In genomic region chr7:35649711-35650110, GRCh38 we compare ENCODE assay signal across 21 cellular contexts.
"Had no signal": no experiment of that assay in that cellular context is flagged by ENCODE, and none has a peak within 500 bp of the region (broad histone marks: within the 10 kb centered on the region; RNA-seq: fewer than 3 reads in every experiment).

No MANE protein-coding gene starts in this region.

- H3K27ac Mint-ChIP-seq: activated T-helper 1 cell treated with anti-CD3 and anti-CD28 coated beads, Interleukin-12 subunit alpha, Interleukin-12 subunit beta, Interleukin-2, Interleukin-4 antibody, amounts not matched to agents 30 ng/mL and 10 ng/mL and 1 ng/mL, durations not matched to agents 14 hours and 24 hours and 36 hours; stimulated activated naive B cell treated with anti-CD40 and anti-IgM and Interleukin-4, amounts not matched to agents 10 μg/mL and 1 μg/mL and 100 μg/mL, for 72 hours; T-helper 1 cell treated with Interleukin-12 subunit alpha and Interleukin-12 subunit beta and Interleukin-4 antibody, amounts not matched to agents 30 μg/mL and 1 μg/mL, for 36 hours had no signal

- ATAC-seq: esophagus mucosa; sciatic nerve; stimulated activated naive B cell treated with anti-CD40 and anti-IgM and Interleukin-4, amounts not matched to agents 10 μg/mL and 1 μg/mL and 100 μg/mL, for 72 hours had no signal

- H3K4me3 ChIP-seq: hepatocyte, left ventricle myocardium inferior, transverse colon, uterus had no signal

- H3K4me3 Mint-ChIP-seq: activated T-helper 1 cell treated with anti-CD3 and anti-CD28 coated beads, Interleukin-12 subunit alpha, Interleukin-12 subunit beta, Interleukin-2, Interleukin-4 antibody, amounts not matched to agents 30 ng/mL and 10 ng/mL and 1 ng/mL, durations not matched to agents 14 hours and 24 hours and 36 hours; stimulated activated naive B cell treated with anti-CD40 and anti-IgM and Interleukin-4, amounts not matched to agents 10 μg/mL and 1 μg/mL and 100 μg/mL, for 72 hours; T-helper 1 cell treated with Interleukin-12 subunit alpha and Interleukin-12 subunit beta and Interleukin-4 antibody, amounts not matched to agents 30 μg/mL and 1 μg/mL, for 36 hours had no signal

- DNase-seq: activated CD4-positive, alpha-beta T cell treated with anti-CD3 and anti-CD28 coated beads for 4 hours; activated CD4-positive, alpha-beta T cell treated with anti-CD3 and anti-CD28 coated beads, Interleukin-2, amount 50 U/mL, for 48 hours; activated CD4-positive, CD25-positive, alpha-beta regulatory T cell; activated naive CD4-positive, alpha-beta T cell; dermis blood vessel endothelial cell; effector memory CD4-positive, alpha-beta T cell; glutamatergic neuron; left ventricle myocardium inferior; midbrain; nucleus accumbens; small intestine; stimulated activated CD4-positive, alpha-beta T cell treated with anti-CD3 and anti-CD28 coated beads, Interleukin-15, amount 100 ng/mL, for 24 hours; stimulated activated naive B cell treated with anti-CD40 and anti-IgM and Interleukin-4, amounts not matched to agents 10 μg/mL and 1 μg/mL and 100 μg/mL, for 72 hours; transverse colon; uterus had no signal

- H3K36me3 ChIP-seq: uterus had no signal

- H3K27me3 ChIP-seq: hepatocyte, transverse colon, uterus had no signal

- H3K27me3 Mint-ChIP-seq: stimulated activated naive B cell treated with anti-CD40 and anti-IgM and Interleukin-4, amounts not matched to agents 10 μg/mL and 1 μg/mL and 100 μg/mL, for 72 hours had no signal

- H3K4me1 ChIP-seq: uterus had no signal

- H3K27ac ChIP-seq: hepatocyte, left ventricle myocardium inferior, parathyroid adenoma, transverse colon, uterus had no signal

- H3K9me3 ChIP-seq: uterus had no signal
